ENCODE assay signal across 15 cellular contexts in genomic region chr15:82843561-82843960, GRCh38. TPM values are rescaled to one million over a fixed set of nuclear protein-coding genes. Genes with fewer than 3 reads are reported as not detected.
"Had no signal": no experiment of that assay in that cellular context is flagged by ENCODE, and none has a peak within 500 bp of the region (broad histone marks: within the 10 kb centered on the region; RNA-seq: fewer than 3 reads in every experiment).

No MANE protein-coding gene starts in this region.

- ATAC-seq: esophagus mucosa; left lobe of liver; mucosa of descending colon; naive thymus-derived CD8-positive, alpha-beta T cell; pancreas had no signal

- DNase-seq: activated CD4-positive, alpha-beta T cell treated with anti-CD3 and anti-CD28 coated beads, Interleukin-2, amount 50 U/mL, for 48 hours; activated gamma-delta T cell treated with Interleukin-2 at 50 U/mL for 16 hours; activated T-cell treated with anti-CD3 and anti-CD28 coated beads, Interleukin-2, amount 50 U/mL, for 48 hours; amniotic stem cell; hippocampal formation; mammary epithelial cell; mucosa of descending colon; naive thymus-derived CD8-positive, alpha-beta T cell; pancreas; stimulated activated CD4-positive, alpha-beta T cell treated with anti-CD3 and anti-CD28 coated beads, Interleukin-1b, Interleukin-23, amount 100 ng/mL, for 48 hours; T-helper 9 cell had no signal

- H3K4me1 ChIP-seq: pancreas had no signal

- H3K4me3 ChIP-seq: mucosa of descending colon, pancreas, thoracic aorta had no signal

- H3K27ac ChIP-seq: pancreas, thoracic aorta, VCaP had no signal

- H3K9me3 ChIP-seq: mucosa of descending colon, pancreas, thoracic aorta had no signal

- H3K27me3 ChIP-seq: pancreas had no signal

- H3K36me3 ChIP-seq: thoracic aorta had no signal

RNA-seq across cellular contexts. Expression of gene FSD2, which starts 37.7 kb away (rescaled TPM):
- total RNA-seq: esophagus mucosa; left lobe of liver; mucosa of descending colon; naive thymus-derived CD8-positive, alpha-beta T cell; thoracic aorta had no signal
